ENCODE assay signal across 23 cellular contexts in the genomic region with DNA sequence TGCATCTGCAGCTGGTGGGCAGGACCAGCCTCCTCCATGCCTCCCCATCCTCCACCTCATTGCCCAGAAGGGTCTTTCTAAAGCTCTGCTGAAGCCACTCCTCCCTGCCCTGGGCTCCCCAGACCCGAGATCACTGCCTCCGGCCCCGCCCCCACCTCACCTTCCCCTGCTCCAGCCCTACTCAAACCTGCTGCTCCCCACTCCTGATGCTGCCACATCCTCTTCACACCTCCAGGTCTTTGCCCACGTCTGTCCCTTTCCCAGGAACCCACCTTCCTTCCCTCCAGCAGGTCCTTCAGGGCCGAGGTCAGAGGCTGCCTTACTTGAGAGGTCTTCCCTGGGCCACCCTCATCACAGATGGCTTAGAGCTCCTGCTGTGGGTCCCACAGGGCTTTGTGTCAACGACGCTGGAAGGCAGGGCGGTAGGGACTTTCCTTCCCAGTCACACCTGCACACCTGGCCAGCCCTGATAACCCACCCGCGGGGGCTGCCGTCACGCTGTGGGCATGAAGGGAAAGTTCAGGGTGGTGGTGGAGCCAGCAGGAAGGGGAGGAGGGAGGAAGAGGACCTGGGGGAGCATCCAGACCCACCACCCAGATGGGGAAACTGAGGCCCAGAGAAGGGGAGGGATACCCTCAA. TPM values are rescaled to one million over a fixed set of nuclear protein-coding genes. Genes with fewer than 3 reads are reported as not detected.
DNase-seq lines count a peak whose midpoint lies in the region; ATAC-seq and TF ChIP-seq lines count a peak whose summit lies in the region.
"Had no signal": no experiment of that assay in that cellular context is flagged by ENCODE, and none has a peak within 500 bp of the region (broad histone marks: within the 10 kb centered on the region; RNA-seq: fewer than 3 reads in every experiment).

No MANE protein-coding gene starts in this region.

- H2BK120ac ChIP-seq in IMR-90 (ENCODE audit: low read depth, low read length): no peak overlapping the region
- no peak overlapping the region for H2BK120ac ChIP-seq in mesendoderm (ENCODE audit: low read depth, low read length)

- H2BK20ac ChIP-seq in IMR-90 (ENCODE audit: low read depth, low read length): no peak overlapping the region

- H4K5ac ChIP-seq in IMR-90 (ENCODE audit: low read depth, low read length) (no peak overlapping the region), mesendoderm (ENCODE audit: low read length) (no peak overlapping the region)

- H3K79me1 ChIP-seq in IMR-90 (ENCODE audit: low read depth in 1 of 2, low read length in 2 of 2) (0 out of 4 replicates have a peak, but pooled peaks cover 0 to 5% of the 10 kb centered on the region in 2 experiments), mesendoderm (ENCODE audit: low read length) (no peaks in the 10 kb centered on the region)

- TF ChIP-seq RAD21 in IMR-90 (IDR thresholded peaks at IDR 0.05; ENCODE audit: low read length): no peak

- H3K4me3 ChIP-seq in BLaER1 treated with 17β-estradiol and CSF1 and Interleukin-3, amounts not matched to agents 10 nM and 100 nM: no peak overlapping the region
- H3K4me3 ChIP-seq in IMR-90 (ENCODE audit: insufficient read depth, low read depth, low read length) (no peak overlapping the region), dorsolateral prefrontal cortex (no peak overlapping the region), mesendoderm (ENCODE audit: low read length) (no peak overlapping the region)
- H3K4me3 ChIP-seq: GM23338, MG63, Peyer's patch, SJSA1 had no signal

- no peak overlapping the region for H3K4ac ChIP-seq in IMR-90 (ENCODE audit: low read depth, low read length)
- no peak overlapping the region for H3K4ac ChIP-seq in mesendoderm (ENCODE audit: low read depth, low read length)

- H3K27me3 ChIP-seq in BLaER1 treated with 17β-estradiol and CSF1 and Interleukin-3, amounts not matched to agents 10 nM and 100 nM: peaks cover 32 to 59% (median 51%) of the 10 kb centered on the region in 11 experiments
- H3K27me3 ChIP-seq in IMR-90 (ENCODE audit: control insufficient read depth, insufficient read depth, low read length) (peaks cover 7% of the 10 kb centered on the region; the same call in 1 of the 2 replicates), foreskin keratinocyte (no peaks in the 10 kb centered on the region), dorsolateral prefrontal cortex (peaks cover 0 to 45% (median 15%) of the 10 kb centered on the region in 45 donors), mesendoderm (ENCODE audit: insufficient read depth, low read length, poor library complexity) (peaks cover 5% of the 10 kb centered on the region)
- H3K27me3 ChIP-seq: MG63, Peyer's patch, SJSA1 had no signal

- no TSS peak for BruUV-seq in IMR-90 (replicated peaks; lab: Mats Ljungman, UMichigan)

- H2BK15ac ChIP-seq in IMR-90 (ENCODE audit: low read depth, low read length) (no peak overlapping the region), mesendoderm (replicated peaks; ENCODE audit: low read depth) (no peak overlapping the region)

- no peak for TF ChIP-seq POLR2A in IMR-90 (IDR thresholded peaks at IDR 0.05; ENCODE audit: low read depth, low read length)

- H4K8ac ChIP-seq in IMR-90 (ENCODE audit: low read depth in 2 of 2, low read length in 2 of 2) (no peak overlapping the region), mesendoderm (ENCODE audit: low read depth, low read length) (no peak overlapping the region)

- H3K9me1 ChIP-seq in IMR-90 (ENCODE audit: insufficient read depth, low read length): peaks cover 10% of the 10 kb centered on the region

- H3K9ac ChIP-seq in BLaER1 treated with 17β-estradiol and CSF1 and Interleukin-3, amounts not matched to agents 10 nM and 100 nM: no peak overlapping the region
- H3K9ac ChIP-seq in IMR-90 (ENCODE audit: low read depth, low read length) (no peak overlapping the region), mesendoderm (ENCODE audit: low read length) (no peak overlapping the region)

- ATAC-seq in IMR-90 (ENCODE audit: low read depth) (no peak), foreskin keratinocyte (no peak), HG02759 (IDR thresholded peaks at IDR 0.05; ENCODE audit: unreplicated experiment) (no peak)
- ATAC-seq: GM23338 had no signal

- no peaks in the 10 kb centered on the region for H3K79me2 ChIP-seq in mesendoderm (ENCODE audit: control insufficient read depth, insufficient read depth, low read length)

- peak overlapping the region in 8 of 11 experiments; percentile 59 to 99 (median 98); a peak in 15 of 22 replicates for H3K4me2 ChIP-seq in BLaER1 treated with 17β-estradiol and CSF1 and Interleukin-3, amounts not matched to agents 10 nM and 100 nM
- H3K4me2 ChIP-seq in IMR-90 (ENCODE audit: low read depth, low read length) (no peak overlapping the region), mesendoderm (ENCODE audit: low read length) (no peak overlapping the region)
- H3K4me2 ChIP-seq: GM23338 had no signal

- H3K56ac ChIP-seq in IMR-90 (ENCODE audit: extremely low read depth, insufficient read depth, low read length) (no peak overlapping the region), mesendoderm (ENCODE audit: low read length) (no peak overlapping the region)

- no peak for TF ChIP-seq CTCF in IMR-90 (conservative IDR thresholded peaks at IDR 0.05; ENCODE audit: low read depth, low read length)
- no peak for TF ChIP-seq CTCF in foreskin keratinocyte (conservative IDR thresholded peaks at IDR 0.05)
- no peak for TF ChIP-seq CTCF in type B pancreatic cell (conservative IDR thresholded peaks at IDR 0.05)
- no peak for TF ChIP-seq CTCF in dorsolateral prefrontal cortex (IDR thresholded peaks at IDR 0.05 in 54 of 56, conservative IDR thresholded peaks at IDR 0.05 in 2 of 56; ENCODE audit: low read depth in 1 of 56, partially characterized antibody in 56 of 56)

- no peak overlapping the region for H3K14ac ChIP-seq in IMR-90 (replicated peaks; ENCODE audit: low read depth, low read length)

- no peak overlapping the region for H3K27ac Mint-ChIP-seq in type B pancreatic cell
- H3K27ac Mint-ChIP-seq: B cell, GM23338 had no signal

- H2AK9ac ChIP-seq in IMR-90 (replicated peaks; ENCODE audit: low read depth, low read length, poor library complexity): peak overlapping the region; percentile 55

- H3K4me3 Mint-ChIP-seq in type B pancreatic cell: peak overlapping the region; percentile 39
- H3K4me3 Mint-ChIP-seq: B cell; CD4-positive, CD25-positive, alpha-beta regulatory T cell; GM23338 had no signal

- no peaks in the 10 kb centered on the region for H3K9me3 ChIP-seq in BLaER1 treated with 17β-estradiol and CSF1 and Interleukin-3, amounts not matched to agents 10 nM and 100 nM (replicated peaks in 1 of 11)
- H3K9me3 ChIP-seq in IMR-90 (ENCODE audit: control insufficient read depth, insufficient read depth, low read length): no peaks in the 10 kb centered on the region
- H3K9me3 ChIP-seq: MG63, Peyer's patch, SJSA1 had no signal

- dilution Hi-C loops in IMR-90 (cut with HindIII; ENCODE audit: low sequenced_read_pairs, unreplicated experiment): no loop called here

- POLR2A ChIA-PET in IMR-90 (lab: Charles Lee; ENCODE audit: unreplicated experiment): interaction anchor here (0.6 kb wide), 1 partner anchor 17 kb away, joined by 18 read pairs; no protein-coding TSS in a partner anchor

- in situ Hi-C loops in IMR-90 (cut with MboI; ENCODE audit: low sequenced_read_pairs): no loop called here

- peaks cover 12% of the 10 kb centered on the region for H3K27me3 Mint-ChIP-seq in type B pancreatic cell

- intact Hi-C loops in IMR-90 (cut with micrococcal nuclease) (no loop called here), dorsolateral prefrontal cortex (cut with DNase I) (no loop called here)

- peaks cover 0 to 71% (median 56%) of the 10 kb centered on the region in 11 experiments; a peak in 18 of 22 replicates for H4K20me1 ChIP-seq in BLaER1 treated with 17β-estradiol and CSF1 and Interleukin-3, amounts not matched to agents 10 nM and 100 nM
- H4K20me1 ChIP-seq in IMR-90 (ENCODE audit: insufficient read depth, low read length): peaks cover 3% of the 10 kb centered on the region

- no peak overlapping the region for H3K18ac ChIP-seq in IMR-90 (ENCODE audit: low read depth, low read length)
- H3K18ac ChIP-seq in mesendoderm (ENCODE audit: low read length): no peak overlapping the region

- no peak overlapping the region for H3K23ac ChIP-seq in IMR-90 (ENCODE audit: low read depth, low read length)
- H3K23ac ChIP-seq in mesendoderm (ENCODE audit: low read length): no peak overlapping the region

- WGBS in IMR-90 (ENCODE audit: extremely low coverage in 2 of 2, insufficient read length in 1 of 2), 2 experiments: 57% methylated on average over 4 of the region's 12 CpGs; no CpG with 5 or more reads in 1 of the 2 experiments
- no CpG with 5 or more reads among the region's 12 CpGs for WGBS in mesendoderm (ENCODE audit: extremely low coverage, insufficient coverage, low lambda C conversion rate)

- peak overlapping the region; percentile 67 for H2AFZ ChIP-seq in IMR-90 (replicated peaks; ENCODE audit: low read length, poor library complexity)
- H2AFZ ChIP-seq: GM23338 had no signal

- H3K9me3 Mint-ChIP-seq in type B pancreatic cell: no peaks in the 10 kb centered on the region
- H3K9me3 Mint-ChIP-seq: CD4-positive, CD25-positive, alpha-beta regulatory T cell; GM23338 had no signal

- no peak overlapping the region for H3K27ac ChIP-seq in BLaER1 treated with 17β-estradiol and CSF1 and Interleukin-3, amounts not matched to agents 10 nM and 100 nM
- H3K27ac ChIP-seq in IMR-90 (ENCODE audit: insufficient read depth, low read length) (no peak overlapping the region), foreskin keratinocyte (peak overlapping the region; percentile 78), dorsolateral prefrontal cortex (no peak overlapping the region), mesendoderm (ENCODE audit: low read depth, low read length) (no peak overlapping the region)
- H3K27ac ChIP-seq: Peyer's patch, SJSA1 had no signal

- peaks cover 3% of the 10 kb centered on the region for H3K4me1 Mint-ChIP-seq in type B pancreatic cell (ENCODE audit: unreplicated experiment)
- H3K4me1 Mint-ChIP-seq: CD4-positive, CD25-positive, alpha-beta regulatory T cell had no signal

- H4K91ac ChIP-seq in IMR-90 (ENCODE audit: insufficient read depth, low read depth, low read length): no peak overlapping the region

- H2BK5ac ChIP-seq in IMR-90 (ENCODE audit: low read depth, low read length, poor library complexity, severe bottlenecking) (no peak overlapping the region), mesendoderm (ENCODE audit: low read length) (no peak overlapping the region)

- H3K36me3 ChIP-seq in BLaER1 treated with 17β-estradiol and CSF1 and Interleukin-3, amounts not matched to agents 10 nM and 100 nM: no peaks in the 10 kb centered on the region
- H3K36me3 ChIP-seq in IMR-90 (ENCODE audit: control insufficient read depth, insufficient read depth, low read length) (no peaks in the 10 kb centered on the region), mesendoderm (ENCODE audit: control insufficient read depth, insufficient read depth, low read length) (no peaks in the 10 kb centered on the region)
- H3K36me3 ChIP-seq: Peyer's patch, SJSA1 had no signal

- CTCF ChIA-PET in IMR-90 (lab: Yijun Ruan, JAX): no interaction called here

- DNase-seq in IMR-90 (no peak), foreskin keratinocyte (no peak), type B pancreatic cell (ENCODE audit: extremely low spot score, unreplicated experiment) (no peak), dorsolateral prefrontal cortex (no peak), mesendoderm (no peak)
- DNase-seq: CD4-positive, CD25-positive, alpha-beta regulatory T cell; COR-L47; DMS 273 treated with DMSO at 0.1 percent for 48 hours; DND-41; MG63; NCI-H1417; NCI-H187 treated with DMSO at 0.1 percent for 48 hours; NCI-H2107; NCI-H774; Peyer's patch; T-helper 1 cell had no signal

- H3K4me1 ChIP-seq in BLaER1 treated with 17β-estradiol and CSF1 and Interleukin-3, amounts not matched to agents 10 nM and 100 nM: peaks cover 15 to 59% (median 56%) of the 10 kb centered on the region in 10 experiments
- H3K4me1 ChIP-seq in IMR-90 (ENCODE audit: control insufficient read depth, insufficient read depth, low read length): peaks cover 17% of the 10 kb centered on the region
- H3K4me1 ChIP-seq in foreskin keratinocyte: peaks cover 43% of the 10 kb centered on the region
- no peaks in the 10 kb centered on the region for H3K4me1 ChIP-seq in mesendoderm (ENCODE audit: control insufficient read depth, low read depth, low read length)
- H3K4me1 ChIP-seq: Peyer's patch had no signal

- H2AK5ac ChIP-seq in IMR-90 (ENCODE audit: low read depth, low read length) (no peak overlapping the region), mesendoderm (ENCODE audit: low read length) (no peak overlapping the region)

- no peaks in the 10 kb centered on the region for H3K36me3 Mint-ChIP-seq in type B pancreatic cell
- H3K36me3 Mint-ChIP-seq: CD4-positive, CD25-positive, alpha-beta regulatory T cell had no signal

RNA-seq across cellular contexts. Expression of a gene that starts 11.9 kb away (rescaled TPM):
- total RNA-seq in IMR-90 (2012; rRNA removed): under 0.01 TPM in 2 replicates
- 0.15 and 0.16 TPM in 2 replicates for polyA plus RNA-seq in IMR-90 (2012; rRNA removed)
- 0.21 and 0.23 TPM in 2 replicates for polyA plus RNA-seq in IMR-90 (2012; cell fraction: cytosol; rRNA removed)
- 0.10 and 0.15 TPM in 2 replicates for polyA plus RNA-seq in IMR-90 (2012; cell fraction: nucleus; rRNA removed; ENCODE audit: low replicate concordance)
- total RNA-seq in foreskin keratinocyte: 9.5 and 41.8 TPM in 2 replicates
- polyA plus RNA-seq in foreskin keratinocyte: 14.0 and 50.2 TPM in 2 replicates
- 14.8 and 16.4 TPM in 2 replicates for total RNA-seq in type B pancreatic cell (ENCODE audit: low replicate concordance)
- 10 to 100 TPM in 1 of 120 experiments, 1 to 10 TPM in 118, under 1 TPM in 1; 0.67 to 11.8 (median 2.7) TPM for total RNA-seq in dorsolateral prefrontal cortex
- not detected for polyA plus RNA-seq in mesendoderm (2013, experiment 1 of 2)
- 0.03 TPM for polyA plus RNA-seq in mesendoderm (2013, experiment 2 of 2)
- total RNA-seq: CD4-positive, CD25-positive, alpha-beta regulatory T cell; LHCN-M2; NCI-H460; Peyer's patch had no signal
- polyA plus RNA-seq: CD4-positive, CD25-positive, alpha-beta regulatory T cell; GM23338 had no signal

Comparison
In these comparisons a context has a peak if more than half of its experiments do, and no peak if none do; other contexts are left out.
1. H3K4me2 ChIP-seq: peak in BLaER1 treated with 17β-estradiol and CSF1 and Interleukin-3, amounts not matched to agents 10 nM and 100 nM (8 of 11); none in IMR-90 (single experiment) and mesendoderm (single experiment).